In genomic region chr12:57111046-57111698, GRCh38 we compare ENCODE assay signal across 8 cellular contexts. TPM values are rescaled to one million over a fixed set of nuclear protein-coding genes. Genes with fewer than 3 reads are reported as not detected.
A peak's percentile ranks its signal among the peaks of the same experiment; 100 is the strongest.
DNase-seq lines count a peak whose midpoint lies in the region; ATAC-seq and TF ChIP-seq lines count a peak whose summit lies in the region.

Gene STAT6 (minus strand): TSS chr12:57111362. CDS start chr12:57108278, 3,084 bp downstream.

- DNase-seq in NCI-H510A (lab: John Stamatoyannopoulos, UW) (peak; percentile 51), NCI-H446 (lab: John Stamatoyannopoulos, UW) (no peak)
- peak; percentile 62 to 74 for DNase-seq in stimulated activated CD8-positive, alpha-beta memory T cell treated with anti-CD3 and anti-CD28 coated beads, Interleukin-4, amount 100 ng/mL, for 4 hours (ENCODE audit: low read depth in 2 of 2, low spot score in 1 of 2)

- H3K27me3 ChIP-seq in endocrine pancreas (ENCODE audit: control insufficient read depth, insufficient read depth, low read length) (no peaks in the 10 kb centered on the region), mononuclear cell (ENCODE audit: insufficient read depth, low read length) (no peaks in the 10 kb centered on the region)

- peak within 1 kb of the TSS; percentile 93 for H3K9ac ChIP-seq in endocrine pancreas (ENCODE audit: control insufficient read depth, insufficient read depth, low read length)

- no peaks in the 10 kb centered on the region for H3K36me3 ChIP-seq in endocrine pancreas (ENCODE audit: control insufficient read depth, insufficient read depth, low read length)

- H3K4me1 ChIP-seq in endocrine pancreas (ENCODE audit: control insufficient read depth, insufficient read depth, low read length) (no peaks in the 10 kb centered on the region), mononuclear cell (ENCODE audit: insufficient read depth, low read length) (peaks cover 40% of the 10 kb centered on the region)

- CTCF ChIA-PET in activated CD8-positive, alpha-beta memory T cell treated with anti-CD3 and anti-CD28 coated beads for 36 hours (lab: Charles Lee) = interaction anchor here (0.6 to 5.6 kb wide), 25 partner anchors 10 to 141 kb away, joined by 3 to 83 read pairs (median 7); partner anchors contain the start of genes LRP1, NAB2 and ZBTB39

- ATAC-seq in HG02798 (IDR thresholded peaks at IDR 0.05; ENCODE audit: poor library complexity, unreplicated experiment) = peak; percentile 55

- TF ChIP-seq POLR2A in GM15510 (IDR thresholded peaks at IDR 0.05; ENCODE audit: borderline replicate concordance, extremely low read depth, insufficient read length) = peak; percentile 66

- H3K9me3 ChIP-seq in endocrine pancreas (ENCODE audit: control insufficient read depth, low read length) = no peaks in the 10 kb centered on the region
- no peaks in the 10 kb centered on the region for H3K9me3 ChIP-seq in mononuclear cell (ENCODE audit: low read depth, low read length)

- POLR2A ChIA-PET in activated CD8-positive, alpha-beta memory T cell treated with anti-CD3 and anti-CD28 coated beads for 36 hours (lab: Charles Lee) = interaction anchor here (0.5 to 4.0 kb wide), 18 partner anchors 9 to 482 kb away, joined by 3 to 31 read pairs (median 4); partner anchors contain the start of genes LRP1, NAB2, NEMP1 and PRIM1

- H3K4me3 ChIP-seq in endocrine pancreas (ENCODE audit: control insufficient read depth, insufficient read depth, low read length) = peak within 1 kb of the TSS; percentile 38
- H3K4me3 ChIP-seq in mononuclear cell (ENCODE audit: low read length) = peak within 1 kb of the TSS; percentile 98

RNA-seq across cellular contexts. Expression of gene STAT6, which starts in this region (rescaled TPM):
- 100 to 1,000 TPM; 260 to 266 TPM for total RNA-seq in activated CD8-positive, alpha-beta memory T cell treated with anti-CD3 and anti-CD28 coated beads for 36 hours
- 68.1 TPM for total RNA-seq in mononuclear cell

Comparison
In these comparisons a context has a peak if more than half of its experiments do, and no peak if none do; other contexts are left out.
1. DNase-seq: peak in NCI-H510A (single experiment) and stimulated activated CD8-positive, alpha-beta memory T cell treated with anti-CD3 and anti-CD28 coated beads, Interleukin-4, amount 100 ng/mL, for 4 hours (2 of 2); none in NCI-H446 (0 of 2).